Comparison of ENCODE assay signal across 1 cellular context in the genomic region with DNA sequence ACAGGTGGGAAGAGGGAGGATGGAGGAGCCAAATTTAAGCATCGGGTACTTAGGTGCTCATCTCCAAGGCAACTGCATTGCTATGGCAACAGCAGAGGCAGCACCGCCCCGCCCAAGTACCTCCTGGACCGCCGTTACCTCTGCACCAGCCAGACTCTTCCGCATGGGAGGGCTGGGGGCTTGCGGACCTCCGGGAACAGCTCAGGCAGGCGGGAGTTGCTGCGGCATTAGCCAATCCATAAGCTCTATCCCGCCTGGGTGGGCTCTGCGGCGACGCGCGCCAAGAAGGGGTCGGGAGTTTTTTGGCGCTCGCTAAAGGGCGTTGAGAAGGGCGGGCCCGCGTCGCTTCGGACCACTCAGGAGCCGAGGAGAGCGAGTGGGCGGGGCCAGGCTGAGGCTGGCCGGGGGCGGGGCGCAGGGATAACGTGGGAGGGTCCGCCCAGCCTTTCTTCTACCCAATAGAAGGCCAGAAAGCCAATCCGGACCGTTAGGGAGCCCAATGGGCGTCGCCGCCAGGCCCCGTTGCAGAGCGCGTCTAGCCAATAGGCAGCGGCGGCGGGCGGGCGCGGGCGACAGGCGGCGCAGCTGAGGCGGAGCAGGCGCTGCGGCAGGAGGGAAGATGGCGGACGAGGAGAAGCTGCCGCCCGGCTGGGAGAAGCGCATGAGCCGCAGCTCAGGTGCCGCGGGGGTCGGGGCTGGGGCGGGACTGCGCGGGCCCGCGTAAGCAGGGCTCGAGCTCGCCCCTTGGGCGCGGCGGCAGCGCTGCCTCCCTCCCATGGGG.
TF ChIP-seq lines count a peak whose summit lies in the region.

A gene (plus strand): TSS at position 593 of the 781 bp plus-strand sequence. CDS start 27 bp downstream, at position 620.

TF ChIP-seq in HEK293, 187 proteins besides CTCF, POLR2A, EP300 and RAD21 (continued from another document and continues in another):
- TF ChIP-seq ZNF335 (tag by site-specific recombination; conservative IDR thresholded peaks at IDR 0.05): peak; percentile 72
- no peak for TF ChIP-seq ZNF510 (tag by site-specific recombination; IDR thresholded peaks at IDR 0.05; ENCODE audit: insufficient replicate concordance)
- TF ChIP-seq ZNF404 (tag by site-specific recombination; IDR thresholded peaks at IDR 0.05): no peak
- no peak for TF ChIP-seq ZNF24 (tag by site-specific recombination; IDR thresholded peaks at IDR 0.05)
- peak; percentile 45; the same call in 1 of the 2 replicates for TF ChIP-seq ZBTB17 (tag by site-specific recombination; IDR thresholded peaks at IDR 0.05)
- 0 out of 2 replicates have a peak, but pooled peaks have one; percentile 12 for TF ChIP-seq ZNF629 (tag by site-specific recombination; IDR thresholded peaks at IDR 0.05)
- no peak for TF ChIP-seq KLF7 (tag by site-specific recombination; IDR thresholded peaks at IDR 0.05; ENCODE audit: borderline replicate concordance)
- TF ChIP-seq ZNF214 (tag by site-specific recombination; IDR thresholded peaks at IDR 0.05; ENCODE audit: borderline replicate concordance): no peak
- TF ChIP-seq SETDB1 (IDR thresholded peaks at IDR 0.05; ENCODE audit: insufficient read length, low read length): no peak
- TF ChIP-seq ZNF670 (tag by site-specific recombination; IDR thresholded peaks at IDR 0.05; ENCODE audit: low read depth): no peak
- no peak for TF ChIP-seq ZNF174 (tag by site-specific recombination; IDR thresholded peaks at IDR 0.05)
- TF ChIP-seq ZNF837 (tag by site-specific recombination; IDR thresholded peaks at IDR 0.05): no peak
- peak; percentile 100 for TF ChIP-seq SP3 (tag by site-specific recombination; IDR thresholded peaks at IDR 0.05)
- no peak for TF ChIP-seq ZNF292 (tag by site-specific recombination; IDR thresholded peaks at IDR 0.05; ENCODE audit: borderline replicate concordance, low read depth)
- TF ChIP-seq ZNF394 (tag by site-specific recombination; IDR thresholded peaks at IDR 0.05; ENCODE audit: borderline replicate concordance): peak; percentile 97
- TF ChIP-seq ZFP3 (tag by site-specific recombination; IDR thresholded peaks at IDR 0.05; ENCODE audit: low read depth): no peak
- TF ChIP-seq ZNF600 (tag by site-specific recombination; IDR thresholded peaks at IDR 0.05): peak; percentile 49; the same call in 1 of the 2 replicates
- TF ChIP-seq, protein P1, sequence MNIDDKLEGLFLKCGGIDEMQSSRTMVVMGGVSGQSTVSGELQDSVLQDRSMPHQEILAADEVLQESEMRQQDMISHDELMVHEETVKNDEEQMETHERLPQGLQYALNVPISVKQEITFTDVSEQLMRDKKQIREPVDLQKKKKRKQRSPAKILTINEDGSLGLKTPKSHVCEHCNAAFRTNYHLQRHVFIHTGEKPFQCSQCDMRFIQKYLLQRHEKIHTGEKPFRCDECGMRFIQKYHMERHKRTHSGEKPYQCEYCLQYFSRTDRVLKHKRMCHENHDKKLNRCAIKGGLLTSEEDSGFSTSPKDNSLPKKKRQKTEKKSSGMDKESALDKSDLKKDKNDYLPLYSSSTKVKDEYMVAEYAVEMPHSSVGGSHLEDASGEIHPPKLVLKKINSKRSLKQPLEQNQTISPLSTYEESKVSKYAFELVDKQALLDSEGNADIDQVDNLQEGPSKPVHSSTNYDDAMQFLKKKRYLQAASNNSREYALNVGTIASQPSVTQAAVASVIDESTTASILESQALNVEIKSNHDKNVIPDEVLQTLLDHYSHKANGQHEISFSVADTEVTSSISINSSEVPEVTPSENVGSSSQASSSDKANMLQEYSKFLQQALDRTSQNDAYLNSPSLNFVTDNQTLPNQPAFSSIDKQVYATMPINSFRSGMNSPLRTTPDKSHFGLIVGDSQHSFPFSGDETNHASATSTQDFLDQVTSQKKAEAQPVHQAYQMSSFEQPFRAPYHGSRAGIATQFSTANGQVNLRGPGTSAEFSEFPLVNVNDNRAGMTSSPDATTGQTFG (tag by site-specific recombination; IDR thresholded peaks at IDR 0.05; ENCODE audit: borderline replicate concordance): no peak
- no peak for TF ChIP-seq HOXD13 (CRISPR knock-in tag; IDR thresholded peaks at IDR 0.05; ENCODE audit: borderline replicate concordance)
- no peak for TF ChIP-seq ZNF302 (tag by site-specific recombination; IDR thresholded peaks at IDR 0.05; ENCODE audit: low read depth)
- TF ChIP-seq, protein P2, sequence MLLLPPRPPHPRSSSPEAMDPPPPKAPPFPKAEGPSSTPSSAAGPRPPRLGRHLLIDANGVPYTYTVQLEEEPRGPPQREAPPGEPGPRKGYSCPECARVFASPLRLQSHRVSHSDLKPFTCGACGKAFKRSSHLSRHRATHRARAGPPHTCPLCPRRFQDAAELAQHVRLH (tag by site-specific recombination; IDR thresholded peaks at IDR 0.05): no peak
- no peak for TF ChIP-seq ZNF530 (tag by site-specific recombination; IDR thresholded peaks at IDR 0.05; ENCODE audit: low read depth)
- TF ChIP-seq ZNF221 (tag by site-specific recombination; IDR thresholded peaks at IDR 0.05; ENCODE audit: borderline replicate concordance): no peak
- no peak for TF ChIP-seq IKZF3 (tag by site-specific recombination; IDR thresholded peaks at IDR 0.05)
- TF ChIP-seq ZNF521 (tag by site-specific recombination; IDR thresholded peaks at IDR 0.05): no peak
- TF ChIP-seq, protein P3, sequence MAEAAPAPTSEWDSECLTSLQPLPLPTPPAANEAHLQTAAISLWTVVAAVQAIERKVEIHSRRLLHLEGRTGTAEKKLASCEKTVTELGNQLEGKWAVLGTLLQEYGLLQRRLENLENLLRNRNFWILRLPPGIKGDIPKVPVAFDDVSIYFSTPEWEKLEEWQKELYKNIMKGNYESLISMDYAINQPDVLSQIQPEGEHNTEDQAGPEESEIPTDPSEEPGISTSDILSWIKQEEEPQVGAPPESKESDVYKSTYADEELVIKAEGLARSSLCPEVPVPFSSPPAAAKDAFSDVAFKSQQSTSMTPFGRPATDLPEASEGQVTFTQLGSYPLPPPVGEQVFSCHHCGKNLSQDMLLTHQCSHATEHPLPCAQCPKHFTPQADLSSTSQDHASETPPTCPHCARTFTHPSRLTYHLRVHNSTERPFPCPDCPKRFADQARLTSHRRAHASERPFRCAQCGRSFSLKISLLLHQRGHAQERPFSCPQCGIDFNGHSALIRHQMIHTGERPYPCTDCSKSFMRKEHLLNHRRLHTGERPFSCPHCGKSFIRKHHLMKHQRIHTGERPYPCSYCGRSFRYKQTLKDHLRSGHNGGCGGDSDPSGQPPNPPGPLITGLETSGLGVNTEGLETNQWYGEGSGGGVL (tag by site-specific recombination; IDR thresholded peaks at IDR 0.05): no peak
- TF ChIP-seq ZBTB8A (tag by site-specific recombination; IDR thresholded peaks at IDR 0.05): peak; percentile 35; the same call in 1 of the 2 replicates
- TF ChIP-seq, protein P4, sequence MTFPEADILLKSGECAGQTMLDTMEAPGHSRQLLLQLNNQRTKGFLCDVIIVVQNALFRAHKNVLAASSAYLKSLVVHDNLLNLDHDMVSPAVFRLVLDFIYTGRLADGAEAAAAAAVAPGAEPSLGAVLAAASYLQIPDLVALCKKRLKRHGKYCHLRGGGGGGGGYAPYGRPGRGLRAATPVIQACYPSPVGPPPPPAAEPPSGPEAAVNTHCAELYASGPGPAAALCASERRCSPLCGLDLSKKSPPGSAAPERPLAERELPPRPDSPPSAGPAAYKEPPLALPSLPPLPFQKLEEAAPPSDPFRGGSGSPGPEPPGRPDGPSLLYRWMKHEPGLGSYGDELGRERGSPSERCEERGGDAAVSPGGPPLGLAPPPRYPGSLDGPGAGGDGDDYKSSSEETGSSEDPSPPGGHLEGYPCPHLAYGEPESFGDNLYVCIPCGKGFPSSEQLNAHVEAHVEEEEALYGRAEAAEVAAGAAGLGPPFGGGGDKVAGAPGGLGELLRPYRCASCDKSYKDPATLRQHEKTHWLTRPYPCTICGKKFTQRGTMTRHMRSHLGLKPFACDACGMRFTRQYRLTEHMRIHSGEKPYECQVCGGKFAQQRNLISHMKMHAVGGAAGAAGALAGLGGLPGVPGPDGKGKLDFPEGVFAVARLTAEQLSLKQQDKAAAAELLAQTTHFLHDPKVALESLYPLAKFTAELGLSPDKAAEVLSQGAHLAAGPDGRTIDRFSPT (tag by site-specific recombination; IDR thresholded peaks at IDR 0.05): no peak
- no peak for TF ChIP-seq ZNF274 (IDR thresholded peaks at IDR 0.05; ENCODE audit: low read length)
- TF ChIP-seq ZNF274 (tag by site-specific recombination; IDR thresholded peaks at IDR 0.05; ENCODE audit: borderline replicate concordance): no peak
- TF ChIP-seq SCRT1 (tag by site-specific recombination; IDR thresholded peaks at IDR 0.05; ENCODE audit: borderline replicate concordance): no peak
- no peak for TF ChIP-seq ZNF626 (tag by site-specific recombination; IDR thresholded peaks at IDR 0.05)
- TF ChIP-seq OSR2 (tag by site-specific recombination; IDR thresholded peaks at IDR 0.05): no peak
- TF ChIP-seq, protein P5, sequence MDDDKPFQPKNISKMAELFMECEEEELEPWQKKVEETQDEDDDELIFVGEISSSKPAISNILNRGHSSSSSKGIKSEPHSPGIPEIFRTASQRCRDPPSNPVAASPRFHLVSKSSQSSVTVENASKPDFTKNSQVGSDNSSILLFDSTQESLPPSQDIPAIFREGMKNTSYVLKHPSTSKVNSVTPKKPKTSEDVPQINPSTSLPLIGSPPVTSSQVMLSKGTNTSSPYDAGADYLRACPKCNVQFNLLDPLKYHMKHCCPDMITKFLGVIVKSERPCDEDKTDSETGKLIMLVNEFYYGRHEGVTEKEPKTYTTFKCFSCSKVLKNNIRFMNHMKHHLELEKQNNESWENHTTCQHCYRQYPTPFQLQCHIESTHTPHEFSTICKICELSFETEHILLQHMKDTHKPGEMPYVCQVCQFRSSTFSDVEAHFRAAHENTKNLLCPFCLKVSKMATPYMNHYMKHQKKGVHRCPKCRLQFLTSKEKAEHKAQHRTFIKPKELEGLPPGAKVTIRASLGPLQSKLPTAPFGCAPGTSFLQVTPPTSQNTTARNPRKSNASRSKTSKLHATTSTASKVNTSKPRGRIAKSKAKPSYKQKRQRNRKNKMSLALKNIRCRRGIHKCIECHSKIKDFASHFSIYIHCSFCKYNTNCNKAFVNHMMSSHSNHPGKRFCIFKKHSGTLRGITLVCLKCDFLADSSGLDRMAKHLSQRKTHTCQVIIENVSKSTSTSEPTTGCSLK (tag by site-specific recombination; IDR thresholded peaks at IDR 0.05): no peak
- TF ChIP-seq ZFP41 (tag by site-specific recombination; IDR thresholded peaks at IDR 0.05; ENCODE audit: borderline replicate concordance): no peak
- TF ChIP-seq ZNF473 (tag by site-specific recombination; IDR thresholded peaks at IDR 0.05): no peak
- TF ChIP-seq RBAK (tag by site-specific recombination; IDR thresholded peaks at IDR 0.05): no peak
- TF ChIP-seq, protein P6, sequence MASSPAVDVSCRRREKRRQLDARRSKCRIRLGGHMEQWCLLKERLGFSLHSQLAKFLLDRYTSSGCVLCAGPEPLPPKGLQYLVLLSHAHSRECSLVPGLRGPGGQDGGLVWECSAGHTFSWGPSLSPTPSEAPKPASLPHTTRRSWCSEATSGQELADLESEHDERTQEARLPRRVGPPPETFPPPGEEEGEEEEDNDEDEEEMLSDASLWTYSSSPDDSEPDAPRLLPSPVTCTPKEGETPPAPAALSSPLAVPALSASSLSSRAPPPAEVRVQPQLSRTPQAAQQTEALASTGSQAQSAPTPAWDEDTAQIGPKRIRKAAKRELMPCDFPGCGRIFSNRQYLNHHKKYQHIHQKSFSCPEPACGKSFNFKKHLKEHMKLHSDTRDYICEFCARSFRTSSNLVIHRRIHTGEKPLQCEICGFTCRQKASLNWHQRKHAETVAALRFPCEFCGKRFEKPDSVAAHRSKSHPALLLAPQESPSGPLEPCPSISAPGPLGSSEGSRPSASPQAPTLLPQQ (tag by site-specific recombination; IDR thresholded peaks at IDR 0.05): no peak
- no peak for TF ChIP-seq ZNF211 (tag by site-specific recombination; IDR thresholded peaks at IDR 0.05; ENCODE audit: low read depth)
- no peak for TF ChIP-seq ZBTB21 (tag by site-specific recombination; IDR thresholded peaks at IDR 0.05)
- TF ChIP-seq ZSCAN16 (tag by site-specific recombination; IDR thresholded peaks at IDR 0.05): no peak
- TF ChIP-seq PRDM1 (tag by site-specific recombination; IDR thresholded peaks at IDR 0.05): no peak
- TF ChIP-seq KLF10 (tag by site-specific recombination; IDR thresholded peaks at IDR 0.05): peak; percentile 86
- TF ChIP-seq, protein P7, sequence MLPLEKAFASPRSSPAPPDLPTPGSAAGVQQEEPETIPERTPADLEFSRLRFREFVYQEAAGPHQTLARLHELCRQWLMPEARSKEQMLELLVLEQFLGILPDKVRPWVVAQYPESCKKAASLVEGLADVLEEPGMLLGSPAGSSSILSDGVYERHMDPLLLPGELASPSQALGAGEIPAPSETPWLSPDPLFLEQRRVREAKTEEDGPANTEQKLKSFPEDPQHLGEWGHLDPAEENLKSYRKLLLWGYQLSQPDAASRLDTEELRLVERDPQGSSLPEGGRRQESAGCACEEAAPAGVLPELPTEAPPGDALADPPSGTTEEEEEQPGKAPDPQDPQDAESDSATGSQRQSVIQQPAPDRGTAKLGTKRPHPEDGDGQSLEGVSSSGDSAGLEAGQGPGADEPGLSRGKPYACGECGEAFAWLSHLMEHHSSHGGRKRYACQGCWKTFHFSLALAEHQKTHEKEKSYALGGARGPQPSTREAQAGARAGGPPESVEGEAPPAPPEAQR (tag by site-specific recombination; IDR thresholded peaks at IDR 0.05): no peak
- TF ChIP-seq ZNF391 (tag by site-specific recombination; IDR thresholded peaks at IDR 0.05; ENCODE audit: borderline replicate concordance, low read depth): no peak
- no peak for TF ChIP-seq ZNF184 (tag by site-specific recombination; IDR thresholded peaks at IDR 0.05)
- TF ChIP-seq, protein P8, sequence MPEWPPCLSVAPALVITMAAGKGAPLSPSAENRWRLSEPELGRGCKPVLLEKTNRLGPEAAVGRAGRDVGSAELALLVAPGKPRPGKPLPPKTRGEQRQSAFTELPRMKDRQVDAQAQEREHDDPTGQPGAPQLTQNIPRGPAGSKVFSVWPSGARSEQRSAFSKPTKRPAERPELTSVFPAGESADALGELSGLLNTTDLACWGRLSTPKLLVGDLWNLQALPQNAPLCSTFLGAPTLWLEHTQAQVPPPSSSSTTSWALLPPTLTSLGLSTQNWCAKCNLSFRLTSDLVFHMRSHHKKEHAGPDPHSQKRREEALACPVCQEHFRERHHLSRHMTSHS (tag by site-specific recombination; IDR thresholded peaks at IDR 0.05): no peak
